36 cellular contexts compared by ENCODE assay signal in genomic region chr1:64393790-64394189, GRCh38.
"Had no signal": no experiment of that assay in that cellular context is flagged by ENCODE, and none has a peak within 500 bp of the region (broad histone marks: within the 10 kb centered on the region; RNA-seq: fewer than 3 reads in every experiment).

No MANE protein-coding gene starts in this region.

- H3K4me3 Mint-ChIP-seq: activated B cell treated with CpG ODN at 0.5 μM for 24 hours; activated CD4-positive, alpha-beta memory T cell treated with anti-CD3 and anti-CD28 coated beads for 36 hours; activated CD4-positive, alpha-beta T cell treated with anti-CD3 and anti-CD28 coated beads, Interleukin-2, amount 10 ng/mL, durations not matched to agents 24 days and 14 days; activated naive CD4-positive, alpha-beta T cell treated with anti-CD3 and anti-CD28 coated beads for 36 hours; activated naive CD8-positive, alpha-beta T cell treated with anti-CD3 and anti-CD28 coated beads for 36 hours; activated T-cell treated with anti-CD3 and anti-CD28 coated beads, Interleukin-2, amount 50 U/mL, for 4 hours; activated T-cell treated with anti-CD3 and anti-CD28 coated beads, Interleukin-2, amount 50 U/mL, for 72 hours; activated T-helper 1 cell treated with anti-CD3 and anti-CD28 coated beads, Interleukin-12 subunit alpha, Interleukin-12 subunit beta, Interleukin-2, Interleukin-4 antibody, amounts not matched to agents 30 ng/mL and 10 ng/mL and 1 ng/mL, durations not matched to agents 14 hours and 24 hours and 36 hours; activated T-helper 17 cell treated with anti-CD3 and anti-CD28 coated beads, Interleukin-2, amount 50 U/mL, for 72 hours; T-helper 1 cell treated with Interleukin-12 subunit alpha and Interleukin-12 subunit beta and Interleukin-4 antibody, amounts not matched to agents 30 μg/mL and 1 μg/mL, for 36 hours; T-helper 2 cell treated with Interferon-gamma antibody and Interleukin-4, amounts not matched to agents 5 μg/mL and 100 μg/mL, for 36 hours had no signal

- DNase-seq: activated B cell treated with CpG ODN at 0.5 μM for 24 hours; activated CD4-positive, alpha-beta memory T cell treated with anti-CD3 and anti-CD28 coated beads for 36 hours; activated CD4-positive, alpha-beta T cell treated with anti-CD3 and anti-CD28 coated beads for 4 hours; activated CD4-positive, alpha-beta T cell treated with anti-CD3 and anti-CD28 coated beads, Interleukin-2, amount 10 ng/mL, durations not matched to agents 24 days and 14 days; activated CD4-positive, alpha-beta T cell treated with anti-CD3 and anti-CD28 coated beads, Interleukin-2, amount 50 U/mL, for 1 hour; activated CD4-positive, alpha-beta T cell treated with anti-CD3 and anti-CD28 coated beads, Interleukin-2, amount 50 U/mL, for 4 hours; activated CD4-positive, CD25-positive, alpha-beta regulatory T cell treated with anti-CD3 and anti-CD28 coated beads, Interleukin-2, amount 50 U/mL, for 72 hours; activated CD8-positive, alpha-beta memory T cell treated with anti-CD3 and anti-CD28 coated beads, Interleukin-2, amount 50 U/mL, for 4 hours; activated effector memory CD4-positive, alpha-beta T cell treated with anti-CD3 and anti-CD28 coated beads, Interleukin-2, amount 50 U/mL, for 16 hours; activated gamma-delta T cell treated with Interleukin-2 at 50 U/mL for 16 hours; activated naive CD4-positive, alpha-beta T cell; activated naive CD4-positive, alpha-beta T cell treated with anti-CD3 and anti-CD28 coated beads for 36 hours; activated naive CD4-positive, alpha-beta T cell treated with anti-CD3 and anti-CD28 coated beads, Interleukin-2, amount 50 U/mL, for 16 hours; activated naive CD8-positive, alpha-beta T cell treated with anti-CD3 and anti-CD28 coated beads for 36 hours; activated T-cell treated with anti-CD3 and anti-CD28 coated beads for 4 hours; activated T-cell treated with anti-CD3 and anti-CD28 coated beads, Interleukin-2, amount 50 U/mL, for 1 hour; activated T-cell treated with anti-CD3 and anti-CD28 coated beads, Interleukin-2, amount 50 U/mL, for 4 hours; activated T-cell treated with anti-CD3 and anti-CD28 coated beads, Interleukin-2, amount 50 U/mL, for 72 hours; adrenal gland; amniotic stem cell; aorta; body of pancreas; brain microvascular endothelial cell; central memory CD4-positive, alpha-beta T cell; T-helper 1 cell; T-helper 2 cell; T-helper 9 cell; WERI-Rb-1 had no signal

- H3K36me3 Mint-ChIP-seq: activated CD4-positive, alpha-beta memory T cell treated with anti-CD3 and anti-CD28 coated beads for 36 hours; activated naive CD4-positive, alpha-beta T cell treated with anti-CD3 and anti-CD28 coated beads, Interleukin-2, amount 50 U/mL, for 72 hours; activated naive CD8-positive, alpha-beta T cell treated with anti-CD3 and anti-CD28 coated beads for 36 hours had no signal

- H3K27ac Mint-ChIP-seq: activated B cell treated with CpG ODN at 0.5 μM for 24 hours; activated CD4-positive, alpha-beta memory T cell treated with anti-CD3 and anti-CD28 coated beads for 36 hours; activated CD4-positive, alpha-beta T cell treated with anti-CD3 and anti-CD28 coated beads, Interleukin-2, amount 10 ng/mL, durations not matched to agents 24 days and 14 days; activated naive CD4-positive, alpha-beta T cell treated with anti-CD3 and anti-CD28 coated beads for 36 hours; activated naive CD4-positive, alpha-beta T cell treated with anti-CD3 and anti-CD28 coated beads, Interleukin-2, amount 50 U/mL, for 72 hours; activated naive CD8-positive, alpha-beta T cell treated with anti-CD3 and anti-CD28 coated beads for 36 hours; activated T-cell treated with anti-CD3 and anti-CD28 coated beads, Interleukin-2, amount 50 U/mL, for 72 hours; activated T-helper 1 cell treated with anti-CD3 and anti-CD28 coated beads, Interleukin-12 subunit alpha, Interleukin-12 subunit beta, Interleukin-2, Interleukin-4 antibody, amounts not matched to agents 30 ng/mL and 10 ng/mL and 1 ng/mL, durations not matched to agents 14 hours and 24 hours and 36 hours; activated T-helper 17 cell treated with anti-CD3 and anti-CD28 coated beads, Interleukin-2, amount 50 U/mL, for 72 hours; T-helper 1 cell treated with Interleukin-12 subunit alpha and Interleukin-12 subunit beta and Interleukin-4 antibody, amounts not matched to agents 30 μg/mL and 1 μg/mL, for 36 hours; T-helper 2 cell treated with Interferon-gamma antibody and Interleukin-4, amounts not matched to agents 5 μg/mL and 100 μg/mL, for 36 hours had no signal

- FAIRE-seq: astrocyte, TTC549 had no signal

- H3K36me3 ChIP-seq: adrenal gland, brain microvascular endothelial cell, breast epithelium, WERI-Rb-1 had no signal

- H3K9me3 ChIP-seq: adrenal gland, body of pancreas, breast epithelium had no signal

- H3K27ac ChIP-seq: adrenal gland, body of pancreas, brain microvascular endothelial cell, breast epithelium, WERI-Rb-1 had no signal

- H3K4me1 Mint-ChIP-seq: activated B cell treated with CpG ODN at 0.5 μM for 24 hours; activated CD4-positive, alpha-beta T cell treated with anti-CD3 and anti-CD28 coated beads, Interleukin-2, amount 10 ng/mL, durations not matched to agents 24 days and 14 days; activated naive CD8-positive, alpha-beta T cell treated with anti-CD3 and anti-CD28 coated beads for 36 hours; activated T-helper 17 cell treated with anti-CD3 and anti-CD28 coated beads, Interleukin-2, amount 50 U/mL, for 72 hours had no signal

- H3K4me3 ChIP-seq: adrenal gland, body of pancreas, breast epithelium had no signal

- H3K27me3 ChIP-seq: adrenal gland, body of pancreas, brain microvascular endothelial cell, breast epithelium had no signal

- H3K4me1 ChIP-seq: adrenal gland, body of pancreas, breast epithelium had no signal

- ATAC-seq: activated naive CD4-positive, alpha-beta T cell treated with anti-CD3 and anti-CD28 coated beads, Interleukin-2, amount 50 U/mL, for 72 hours; activated T-cell treated with anti-CD3 and anti-CD28 coated beads, Interleukin-2, amount 50 U/mL, for 4 hours; activated T-cell treated with anti-CD3 and anti-CD28 coated beads, Interleukin-2, amount 50 U/mL, for 72 hours; activated T-helper 17 cell treated with anti-CD3 and anti-CD28 coated beads, Interleukin-2, amount 50 U/mL, for 72 hours; body of pancreas had no signal

- H3K9me3 Mint-ChIP-seq: activated CD4-positive, alpha-beta memory T cell treated with anti-CD3 and anti-CD28 coated beads for 36 hours; activated CD4-positive, alpha-beta T cell treated with anti-CD3 and anti-CD28 coated beads, Interleukin-2, amount 10 ng/mL, durations not matched to agents 24 days and 14 days; activated naive CD4-positive, alpha-beta T cell treated with anti-CD3 and anti-CD28 coated beads for 36 hours; activated naive CD4-positive, alpha-beta T cell treated with anti-CD3 and anti-CD28 coated beads, Interleukin-2, amount 50 U/mL, for 72 hours; activated naive CD8-positive, alpha-beta T cell treated with anti-CD3 and anti-CD28 coated beads for 36 hours; activated T-cell treated with anti-CD3 and anti-CD28 coated beads, Interleukin-2, amount 50 U/mL, for 4 hours; activated T-helper 1 cell treated with anti-CD3 and anti-CD28 coated beads, Interleukin-12 subunit alpha, Interleukin-12 subunit beta, Interleukin-2, Interleukin-4 antibody, amounts not matched to agents 30 ng/mL and 10 ng/mL and 1 ng/mL, durations not matched to agents 14 hours and 24 hours and 36 hours; activated T-helper 17 cell treated with anti-CD3 and anti-CD28 coated beads, Interleukin-2, amount 50 U/mL, for 72 hours; T-helper 1 cell treated with Interleukin-12 subunit alpha and Interleukin-12 subunit beta and Interleukin-4 antibody, amounts not matched to agents 30 μg/mL and 1 μg/mL, for 36 hours; T-helper 2 cell treated with Interferon-gamma antibody and Interleukin-4, amounts not matched to agents 5 μg/mL and 100 μg/mL, for 36 hours had no signal
